In genomic region chr5:150700298-150700599, GRCh38 we compare ENCODE assay signal across 8 cellular contexts. TPM values are rescaled to one million over a fixed set of nuclear protein-coding genes. Genes with fewer than 3 reads are reported as not detected.
A peak's percentile ranks its signal among the peaks of the same experiment; 100 is the strongest.
DNase-seq lines count a peak whose midpoint lies in the region; ATAC-seq and TF ChIP-seq lines count a peak whose summit lies in the region.

No MANE protein-coding gene starts in this region.

- no peaks in the 10 kb centered on the region for H3K9me3 Mint-ChIP-seq in CD4-positive, alpha-beta memory T cell

- H3K27me3 ChIP-seq in CD4-positive, alpha-beta memory T cell (ENCODE audit: insufficient read depth, low read length) = no peaks in the 10 kb centered on the region
- H3K27me3 ChIP-seq in brain microvascular endothelial cell (replicated peaks) (no peaks in the 10 kb centered on the region), muscle layer of duodenum (ENCODE audit: low read depth, low read length) (no peaks in the 10 kb centered on the region)

- ATAC-seq in HG02973 (IDR thresholded peaks at IDR 0.05; ENCODE audit: unreplicated experiment) (peak; percentile 11), GM21423 (IDR thresholded peaks at IDR 0.05; ENCODE audit: unreplicated experiment) (no peak)

- CTCF ChIA-PET in CD4-positive, alpha-beta memory T cell (lab: Charles Lee; ENCODE audit: partially characterized antibody) = interaction anchor here (0.7 to 4.7 kb wide), 31 partner anchors 8 to 415 kb away, joined by 3 to 71 read pairs (median 6); partner anchors contain the start of genes DCTN4, IRGM and SMIM3

- intact Hi-C loops in CD4-positive, alpha-beta memory T cell (cut with micrococcal nuclease) = loop anchor here (1.0 to 5.0 kb wide), 5 partner anchors 44 to 553 kb away; partner anchors contain the start of gene GM2A

- H3K4me3 Mint-ChIP-seq in CD4-positive, alpha-beta memory T cell = no peak overlapping the region

- H3K36me3 Mint-ChIP-seq in CD4-positive, alpha-beta memory T cell = peaks cover 21 to 38% of the 10 kb centered on the region in 2 donors

- peaks cover 23% of the 10 kb centered on the region for H3K4me1 ChIP-seq in CD4-positive, alpha-beta memory T cell (ENCODE audit: insufficient read depth, low read length)
- H3K4me1 ChIP-seq in muscle layer of duodenum (ENCODE audit: control insufficient read depth in 1 of 2, insufficient read depth in 2 of 2, low read length in 2 of 2) = peaks cover 12 to 15% of the 10 kb centered on the region in 2 donors

- no peaks in the 10 kb centered on the region for H3K9me3 ChIP-seq in CD4-positive, alpha-beta memory T cell (ENCODE audit: control insufficient read depth in 1 of 2, low read length in 2 of 2)
- no peaks in the 10 kb centered on the region for H3K9me3 ChIP-seq in muscle layer of duodenum (ENCODE audit: control insufficient read depth in 1 of 2, low read length in 2 of 2)

- peaks cover 37% of the 10 kb centered on the region for H3K36me3 ChIP-seq in CD4-positive, alpha-beta memory T cell (ENCODE audit: insufficient read depth, low read length)
- H3K36me3 ChIP-seq in brain microvascular endothelial cell (replicated peaks) (peaks cover 36% of the 10 kb centered on the region), muscle layer of duodenum (ENCODE audit: control insufficient read depth in 1 of 2, insufficient read depth in 2 of 2, low read length in 2 of 2) (peaks cover 36% of the 10 kb centered on the region in 2 donors)

- H3K27ac ChIP-seq in CD4-positive, alpha-beta memory T cell (ENCODE audit: low read depth, low read length) = peak overlapping the region; percentile 94
- H3K27ac ChIP-seq in brain microvascular endothelial cell = peak overlapping the region; percentile 88
- peak overlapping the region; percentile 94 for H3K27ac ChIP-seq in muscle layer of duodenum (ENCODE audit: low read length)

- H3K27ac Mint-ChIP-seq in CD4-positive, alpha-beta memory T cell = no peak overlapping the region

- POLR2A ChIA-PET in CD4-positive, alpha-beta memory T cell (lab: Charles Lee; ENCODE audit: partially characterized antibody) = interaction anchor here (0.7 to 3.8 kb wide), 25 partner anchors 9 to 1149 kb away, joined by 3 to 53 read pairs (median 5); partner anchors contain the start of genes CD74, CSNK1A1, DCTN4 and HMGXB3

- DNase-seq in CD4-positive, alpha-beta memory T cell = no peak
- DNase-seq in brain microvascular endothelial cell (no peak), NCI-H345 treated with DMSO at 0.1 percent for 48 hours (lab: John Stamatoyannopoulos, UW; ENCODE audit: unreplicated experiment) (no peak), NCI-H2196 treated with DMSO at 0.1 percent for 48 hours (lab: John Stamatoyannopoulos, UW; ENCODE audit: unreplicated experiment) (no peak), AG08395 (ENCODE audit: low spot score) (no peak)

- no peak for TF ChIP-seq CTCF in brain microvascular endothelial cell (IDR thresholded peaks at IDR 0.05; ENCODE audit: low read depth, low read length, missing control alignments)

- H3K4me1 Mint-ChIP-seq in CD4-positive, alpha-beta memory T cell = peaks cover 0 to 12% (median 4%) of the 10 kb centered on the region in 4 donors

- peak overlapping the region; percentile 92 to 93 for H3K4me3 ChIP-seq in CD4-positive, alpha-beta memory T cell (ENCODE audit: low read length in 2 of 2)
- H3K4me3 ChIP-seq in brain microvascular endothelial cell (ENCODE audit: low read depth, low read length) = peak overlapping the region; percentile 97
- H3K4me3 ChIP-seq in muscle layer of duodenum (ENCODE audit: low read depth in 1 of 2, low read length in 2 of 2) = peak overlapping the region; percentile 79 to 90

- H3K27me3 Mint-ChIP-seq in CD4-positive, alpha-beta memory T cell = no peaks in the 10 kb centered on the region

- in situ Hi-C loops in brain microvascular endothelial cell (cut with HindIII; ENCODE audit: low pct_ligation_motif_present, low sequenced_read_pairs) = no loop called here

RNA-seq across cellular contexts. Expression of gene RBM22, which starts 0.6 kb away (rescaled TPM):
- 10 to 100 TPM; 91.0 to 91.2 TPM for total RNA-seq in CD4-positive, alpha-beta memory T cell
- 10 to 100 TPM; 52.4 to 69.4 TPM for polyA plus RNA-seq in CD4-positive, alpha-beta memory T cell

RNA-seq across cellular contexts. Expression of gene MYOZ3, which starts 39.2 kb away (rescaled TPM):
- not detected for total RNA-seq in CD4-positive, alpha-beta memory T cell
- polyA plus RNA-seq in CD4-positive, alpha-beta memory T cell = not detected

RNA-seq across cellular contexts. Expression of gene DCTN4, which starts 58.6 kb away (rescaled TPM):
- 10 to 100 TPM; 45.5 to 46.0 TPM for total RNA-seq in CD4-positive, alpha-beta memory T cell
- 1 to 10 TPM; 8.8 to 9.0 TPM for polyA plus RNA-seq in CD4-positive, alpha-beta memory T cell

RNA-seq across cellular contexts. Expression of gene SYNPO, which starts 59.8 kb away (rescaled TPM):
- total RNA-seq in CD4-positive, alpha-beta memory T cell = under 1 TPM in 1 of 2 experiments, not detected in 1; 0.06 TPM
- not detected for polyA plus RNA-seq in CD4-positive, alpha-beta memory T cell
